Comparison of ENCODE assay signal across 35 cellular contexts in genomic region chr7:10704653-10705052, GRCh38.
"Had no signal": no experiment of that assay in that cellular context is flagged by ENCODE, and none has a peak within 500 bp of the region (broad histone marks: within the 10 kb centered on the region; RNA-seq: fewer than 3 reads in every experiment).

No MANE protein-coding gene starts in this region.

- H3K4me3 ChIP-seq: MG63 had no signal

- DNase-seq: Karpas-422, Kasumi-1, KBM-7, KG1, MG63, MM.1S, MV-4-11, NCI-H1048, NCI-H1092, NCI-H1092 treated with DMSO at 0.1 percent for 48 hours, NCI-H1105, NCI-H1105 treated with DMSO at 0.1 percent for 48 hours, NCI-H1417, NCI-H1417 treated with DMSO at 0.1 percent for 48 hours, NCI-H1436, NCI-H1436 treated with DMSO at 0.1 percent for 48 hours, NCI-H146, NCI-H1694, NCI-H1694 treated with DMSO at 0.1 percent for 48 hours, NCI-H187, NCI-H187 treated with DMSO at 0.1 percent for 48 hours, NCI-H1930, NCI-H2029, NCI-H2029 treated with DMSO at 0.1 percent for 48 hours, NCI-H2081, NCI-H2081 treated with DMSO at 0.1 percent for 48 hours, NCI-H2107, NCI-H2171, NCI-H2171 treated with DMSO at 0.1 percent for 48 hours, NCI-H2227 treated with DMSO at 0.1 percent for 48 hours, NCI-H226, NCI-H345, NCI-H446, NCI-H446 treated with DMSO at 0.1 percent for 48 hours had no signal

- H3K27ac ChIP-seq: KMS-11 had no signal

- H3K36me3 ChIP-seq: MG63 had no signal

- H3K4me2 ChIP-seq: KMS-11 had no signal

- H3K9ac ChIP-seq: KMS-11 had no signal

- H3K9me3 ChIP-seq: MG63 had no signal

- H3K27me3 ChIP-seq: MG63 had no signal
